4 cellular contexts compared by ENCODE assay signal in genomic region chr16:71954180-71954579, GRCh38.
A peak's percentile ranks its signal among the peaks of the same experiment; 100 is the strongest.
TF ChIP-seq lines count a peak whose summit lies in the region.

No MANE protein-coding gene starts in this region.

TF ChIP-seq in SK-N-SH, 30 proteins besides CTCF, POLR2A, EP300 and RAD21:
- TF ChIP-seq RFX5 (IDR thresholded peaks at IDR 0.05; ENCODE audit: low read length) (peak; percentile 81), MEF2A (IDR thresholded peaks at IDR 0.05; ENCODE audit: borderline replicate concordance, low read depth) (no peak)

TF ChIP-seq in SK-N-SH treated with all-trans-retinoic acid at 6 μM for 48 hours, 23 proteins besides CTCF, POLR2A, EP300 and RAD21:
- no peak for TF ChIP-seq RARB (CRISPR knock-in tag; IDR thresholded peaks at IDR 0.05)
- TF ChIP-seq GLIS3 (CRISPR knock-in tag; IDR thresholded peaks at IDR 0.05): no peak
- TF ChIP-seq ZFP30 (CRISPR knock-in tag; IDR thresholded peaks at IDR 0.05): no peak
- TF ChIP-seq SNAI2 (CRISPR knock-in tag; IDR thresholded peaks at IDR 0.05): no peak
- no peak for TF ChIP-seq PPARA (CRISPR knock-in tag; IDR thresholded peaks at IDR 0.05; ENCODE audit: borderline replicate concordance)
- TF ChIP-seq, protein P1, sequence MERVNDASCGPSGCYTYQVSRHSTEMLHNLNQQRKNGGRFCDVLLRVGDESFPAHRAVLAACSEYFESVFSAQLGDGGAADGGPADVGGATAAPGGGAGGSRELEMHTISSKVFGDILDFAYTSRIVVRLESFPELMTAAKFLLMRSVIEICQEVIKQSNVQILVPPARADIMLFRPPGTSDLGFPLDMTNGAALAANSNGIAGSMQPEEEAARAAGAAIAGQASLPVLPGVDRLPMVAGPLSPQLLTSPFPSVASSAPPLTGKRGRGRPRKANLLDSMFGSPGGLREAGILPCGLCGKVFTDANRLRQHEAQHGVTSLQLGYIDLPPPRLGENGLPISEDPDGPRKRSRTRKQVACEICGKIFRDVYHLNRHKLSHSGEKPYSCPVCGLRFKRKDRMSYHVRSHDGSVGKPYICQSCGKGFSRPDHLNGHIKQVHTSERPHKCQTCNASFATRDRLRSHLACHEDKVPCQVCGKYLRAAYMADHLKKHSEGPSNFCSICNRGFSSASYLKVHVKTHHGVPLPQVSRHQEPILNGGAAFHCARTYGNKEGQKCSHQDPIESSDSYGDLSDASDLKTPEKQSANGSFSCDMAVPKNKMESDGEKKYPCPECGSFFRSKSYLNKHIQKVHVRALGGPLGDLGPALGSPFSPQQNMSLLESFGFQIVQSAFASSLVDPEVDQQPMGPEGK (CRISPR knock-in tag; IDR thresholded peaks at IDR 0.05; ENCODE audit: borderline replicate concordance): no peak
- TF ChIP-seq ESRRG (CRISPR knock-in tag; IDR thresholded peaks at IDR 0.05): no peak
- no peak for TF ChIP-seq ZFP3 (CRISPR knock-in tag; IDR thresholded peaks at IDR 0.05)
TF ChIP-seq in SK-N-SH treated with all-trans-retinoic acid at 6 μM for 48 hours: peak in this region for 0.

TF ChIP-seq in IMR-90, 13 proteins besides CTCF, POLR2A, EP300 and RAD21:
- TF ChIP-seq MAFK (IDR thresholded peaks at IDR 0.05; ENCODE audit: low read depth, low read length) (no peak), RFX5 (IDR thresholded peaks at IDR 0.05; ENCODE audit: low read depth, low read length) (peak; percentile 63)

TF ChIP-seq in GM12878, 131 proteins besides CTCF, POLR2A, EP300 and RAD21:
- peak; percentile 53; the same call in 1 of the 2 replicates for TF ChIP-seq CREB1 (IDR thresholded peaks at IDR 0.05; ENCODE audit: low read depth)
- TF ChIP-seq RFX5 (IDR thresholded peaks at IDR 0.05; ENCODE audit: low read depth, low read length): peak; percentile 71; the same call in 1 of the 2 replicates
- TF ChIP-seq SIX5 (IDR thresholded peaks at IDR 0.05; ENCODE audit: low read depth, low read length, severe bottlenecking): no peak
- TF ChIP-seq USF1 (IDR thresholded peaks at IDR 0.05; ENCODE audit: borderline replicate concordance, extremely low read length, insufficient read depth, low read depth, low read length): no peak
- no peak for TF ChIP-seq SRF (IDR thresholded peaks at IDR 0.05; ENCODE audit: low read depth in 2 of 2, low read length in 2 of 2)
- no peak for TF ChIP-seq EED (IDR thresholded peaks at IDR 0.05; ENCODE audit: low read depth)
- TF ChIP-seq SUPT20H (IDR thresholded peaks at IDR 0.05; ENCODE audit: borderline replicate concordance, control insufficient read depth, low read depth, low read length): no peak
- no peak for TF ChIP-seq POLR2AphosphoS2 (IDR thresholded peaks at IDR 0.05; ENCODE audit: low read depth, low read length)
- no peak for TF ChIP-seq TAF1 (IDR thresholded peaks at IDR 0.05; ENCODE audit: borderline replicate concordance, low read depth, low read length)
